ENCODE assay signal across 8 cellular contexts in the genomic region with DNA sequence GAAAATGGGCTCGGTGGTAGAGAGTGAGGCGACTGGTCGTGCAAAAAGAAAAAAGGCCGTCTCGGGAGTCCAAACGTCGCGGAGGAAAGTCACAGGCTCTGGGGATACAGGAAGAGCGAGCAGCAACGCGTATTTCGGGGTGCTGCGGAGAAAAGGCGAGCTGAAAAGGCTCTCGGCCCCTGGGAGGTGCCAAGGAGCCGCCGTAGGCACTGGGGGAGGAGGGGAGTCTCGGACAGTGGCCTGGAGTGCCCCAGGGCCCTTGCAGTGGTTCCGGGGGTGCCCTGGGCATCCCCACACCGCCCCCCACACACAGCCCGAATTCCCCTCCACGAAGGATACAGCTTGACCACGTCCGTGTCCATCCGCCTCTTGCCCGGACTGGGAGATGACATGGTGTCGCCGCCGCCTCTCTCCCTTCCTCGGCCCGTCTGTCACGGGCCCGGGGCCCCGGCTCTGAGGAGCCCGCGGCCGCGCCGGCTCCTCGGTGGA. TPM values are rescaled to one million over a fixed set of nuclear protein-coding genes. Genes with fewer than 3 reads are reported as not detected.
A peak's percentile ranks its signal among the peaks of the same experiment; 100 is the strongest.
DNase-seq lines count a peak whose midpoint lies in the region; ATAC-seq and TF ChIP-seq lines count a peak whose summit lies in the region.

No MANE protein-coding gene starts in this region.

- H3K4me3 ChIP-seq in GM12864 (ENCODE audit: low read depth, low read length) (peak overlapping the region; percentile 64), fibroblast of villous mesenchyme (ENCODE audit: low read depth, low read length) (peak overlapping the region; percentile 76), neuron (ENCODE audit: low read length) (peak overlapping the region; percentile 77)

- no peaks in the 10 kb centered on the region for H3K9me3 ChIP-seq in neuron (ENCODE audit: low read length)

- peaks cover 2% of the 10 kb centered on the region for H3K36me3 ChIP-seq in neuron (ENCODE audit: insufficient read depth, low read length)

- peaks cover 16% of the 10 kb centered on the region for H3K4me1 Mint-ChIP-seq in activated T-cell treated with anti-CD3 and anti-CD28 coated beads, Interleukin-2, amount 50 U/mL, for 4 hours (ENCODE audit: low read depth)

- H3K9me3 Mint-ChIP-seq in activated T-cell treated with anti-CD3 and anti-CD28 coated beads, Interleukin-2, amount 50 U/mL, for 4 hours = no peaks in the 10 kb centered on the region

- H3K27me3 ChIP-seq in neuron (ENCODE audit: insufficient read depth, low read length) = no peaks in the 10 kb centered on the region

- H2AFZ ChIP-seq in neuron (ENCODE audit: low read depth, low read length) = no peak overlapping the region

- DNase-seq in GM12864 (ENCODE audit: low read depth) = no peak
- peak; percentile 26 for DNase-seq in GOT3 (lab: John Stamatoyannopoulos, UW)
- peak; percentile 75 for DNase-seq in M059J (ENCODE audit: low read depth)
- DNase-seq in activated T-cell treated with anti-CD3 and anti-CD28 coated beads, Interleukin-2, amount 50 U/mL, for 4 hours = peak; percentile 11
- peak; percentile 33 for DNase-seq in fibroblast of villous mesenchyme (ENCODE audit: low read depth)
- DNase-seq in NCI-H510A (lab: John Stamatoyannopoulos, UW) = no peak
- no peak for DNase-seq in NCI-H2029 treated with DMSO at 0.1 percent for 48 hours (lab: John Stamatoyannopoulos, UW)

- peak; percentile 1 to 28 for ATAC-seq in activated T-cell treated with anti-CD3 and anti-CD28 coated beads, Interleukin-2, amount 50 U/mL, for 4 hours

- H3K4me3 Mint-ChIP-seq in activated T-cell treated with anti-CD3 and anti-CD28 coated beads, Interleukin-2, amount 50 U/mL, for 4 hours = no peak overlapping the region

- no peaks in the 10 kb centered on the region for H3K36me3 Mint-ChIP-seq in activated T-cell treated with anti-CD3 and anti-CD28 coated beads, Interleukin-2, amount 50 U/mL, for 4 hours (ENCODE audit: insufficient read depth)

- no peak for TF ChIP-seq CTCF in GM12864 (IDR thresholded peaks at IDR 0.05; ENCODE audit: low read depth, low read length, missing control alignments)
- TF ChIP-seq CTCF in fibroblast of villous mesenchyme (IDR thresholded peaks at IDR 0.05; ENCODE audit: insufficient read depth, low read depth, low read length) = no peak

- H3K27me3 Mint-ChIP-seq in activated T-cell treated with anti-CD3 and anti-CD28 coated beads, Interleukin-2, amount 50 U/mL, for 4 hours (ENCODE audit: low read depth) = no peaks in the 10 kb centered on the region

- H3K4me1 ChIP-seq in neuron (ENCODE audit: insufficient read depth, low read length) = peaks cover 16% of the 10 kb centered on the region

RNA-seq across cellular contexts. Expression of a gene that starts 0.6 kb away (rescaled TPM):
- total RNA-seq in M059J (2014; rRNA removed; shearing (Covaris generic)) = 60.5 and 98.3 TPM in 2 replicates
- total RNA-seq in activated T-cell treated with anti-CD3 and anti-CD28 coated beads, Interleukin-2, amount 50 U/mL, for 4 hours = 10 to 100 TPM in 2 of 3 donors, 1 to 10 TPM in 1; 9.1 to 11.8 (median 11.5) TPM
- total RNA-seq in fibroblast of villous mesenchyme = 48.6 and 69.1 TPM in 2 replicates

Comparison
In these comparisons a context has a peak if more than half of its experiments do, and no peak if none do; other contexts are left out.
1. DNase-seq: peak in GOT3 (single experiment), M059J (single experiment), activated T-cell treated with anti-CD3 and anti-CD28 coated beads, Interleukin-2, amount 50 U/mL, for 4 hours (single experiment) and fibroblast of villous mesenchyme (single experiment); none in GM12864 (single experiment), NCI-H510A (single experiment) and NCI-H2029 treated with DMSO at 0.1 percent for 48 hours (single experiment).
2. Peak in every context shown above with its lines, with median percentiles within 50 percentile points of each other: H3K4me3 ChIP-seq.